29 cellular contexts compared by ENCODE assay signal in genomic region chr9:122090287-122090883, GRCh38. TPM values are rescaled to one million over a fixed set of nuclear protein-coding genes. Genes with fewer than 3 reads are reported as not detected.
DNase-seq lines count a peak whose midpoint lies in the region; ATAC-seq and TF ChIP-seq lines count a peak whose summit lies in the region.
"Had no signal": no experiment of that assay in that cellular context is flagged by ENCODE, and none has a peak within 500 bp of the region (broad histone marks: within the 10 kb centered on the region; RNA-seq: fewer than 3 reads in every experiment).

No MANE protein-coding gene starts in this region.

- H3K27ac Mint-ChIP-seq in CD8-positive, alpha-beta memory T cell = peak overlapping the region in 2 of 8 donors; percentile 70 to 87
- H3K27ac Mint-ChIP-seq in brain = no peak overlapping the region
- peak overlapping the region in 1 of 9 donors; percentile 28 for H3K27ac Mint-ChIP-seq in naive thymus-derived CD4-positive, alpha-beta T cell
- H3K27ac Mint-ChIP-seq: activated naive CD4-positive, alpha-beta T cell treated with anti-CD3 and anti-CD28 coated beads, Interleukin-2, amount 50 U/mL, for 24 hours; activated T-helper 1 cell treated with anti-CD3 and anti-CD28 coated beads, Interleukin-12 subunit alpha, Interleukin-12 subunit beta, Interleukin-2, Interleukin-4 antibody, amounts not matched to agents 30 ng/mL and 10 ng/mL and 1 ng/mL, durations not matched to agents 14 hours and 24 hours and 36 hours had no signal

- CTCF ChIA-PET in CD8-positive, alpha-beta memory T cell (lab: Charles Lee) = no interaction called here
- CTCF ChIA-PET in naive thymus-derived CD4-positive, alpha-beta T cell (lab: Charles Lee) = no interaction called here

- H3K4me3 ChIP-seq in CD8-positive, alpha-beta memory T cell (ENCODE audit: low read length) = no peak overlapping the region
- no peak overlapping the region for H3K4me3 ChIP-seq in naive thymus-derived CD4-positive, alpha-beta T cell (ENCODE audit: low read length)
- H3K4me3 ChIP-seq in stomach smooth muscle (ENCODE audit: low read length in 2 of 2) = peak overlapping the region; percentile 16 to 68
- H3K4me3 ChIP-seq in MG63 = no peak overlapping the region
- H3K4me3 ChIP-seq: GM12878, HAP-1, SK-N-MC had no signal

- POLR2A ChIA-PET in CD8-positive, alpha-beta memory T cell (lab: Charles Lee) = no interaction called here
- POLR2A ChIA-PET in naive thymus-derived CD4-positive, alpha-beta T cell (lab: Charles Lee) = no interaction called here

- H3K9me3 Mint-ChIP-seq in CD8-positive, alpha-beta memory T cell = no peaks in the 10 kb centered on the region
- peaks cover 0 to 6% (median 0%) of the 10 kb centered on the region in 5 experiments for H3K9me3 Mint-ChIP-seq in brain
- H3K9me3 Mint-ChIP-seq in naive thymus-derived CD4-positive, alpha-beta T cell = peaks cover 0 to 2% (median 0%) of the 10 kb centered on the region in 11 donors
- H3K9me3 Mint-ChIP-seq: activated naive CD4-positive, alpha-beta T cell treated with anti-CD3 and anti-CD28 coated beads, Interleukin-2, amount 50 U/mL, for 24 hours; activated T-helper 1 cell treated with anti-CD3 and anti-CD28 coated beads, Interleukin-12 subunit alpha, Interleukin-12 subunit beta, Interleukin-2, Interleukin-4 antibody, amounts not matched to agents 30 ng/mL and 10 ng/mL and 1 ng/mL, durations not matched to agents 14 hours and 24 hours and 36 hours had no signal

- no peak for ATAC-seq in naive thymus-derived CD4-positive, alpha-beta T cell
- ATAC-seq: GM12878, heart right ventricle, sciatic nerve had no signal

- no peaks in the 10 kb centered on the region for H3K27me3 Mint-ChIP-seq in CD8-positive, alpha-beta memory T cell
- H3K27me3 Mint-ChIP-seq in brain = peaks cover 13% of the 10 kb centered on the region
- peaks cover 0 to 14% (median 0%) of the 10 kb centered on the region in 5 donors for H3K27me3 Mint-ChIP-seq in naive thymus-derived CD4-positive, alpha-beta T cell
- H3K27me3 Mint-ChIP-seq: activated naive CD4-positive, alpha-beta T cell treated with anti-CD3 and anti-CD28 coated beads, Interleukin-2, amount 50 U/mL, for 24 hours had no signal

- no peak for DNase-seq in CD8-positive, alpha-beta memory T cell
- no peak for DNase-seq in naive thymus-derived CD4-positive, alpha-beta T cell
- DNase-seq in NCI-H1417 (lab: John Stamatoyannopoulos, UW) (no peak), MG63 (no peak), GF-D8 (lab: John Stamatoyannopoulos, UW) (no peak)
- DNase-seq: ACHN; activated CD4-positive, alpha-beta T cell treated with anti-CD3 and anti-CD28 coated beads for 4 hours; Calu3; cerebellar nuclear complex; effector CD4-positive, alpha-beta T cell; heart right ventricle; mesendoderm; NCI-H1092 treated with DMSO at 0.1 percent for 48 hours; NCI-H2081; NCI-H345; NCI-H774; stimulated activated CD8-positive, alpha-beta memory T cell treated with anti-CD3 and anti-CD28 coated beads, Interleukin-4, amount 100 ng/mL, for 48 hours; T-helper 2 cell had no signal

- no peak overlapping the region for H3K27ac ChIP-seq in CD8-positive, alpha-beta memory T cell (ENCODE audit: low read depth, low read length)
- H3K27ac ChIP-seq in naive thymus-derived CD4-positive, alpha-beta T cell (ENCODE audit: low read depth, low read length) = no peak overlapping the region
- H3K27ac ChIP-seq in stomach smooth muscle (ENCODE audit: low read length) = no peak overlapping the region
- H3K27ac ChIP-seq: BLaER1 treated with 17β-estradiol and CSF1 and Interleukin-3, amounts not matched to agents 10 nM and 100 nM; parathyroid adenoma; RWPE1; SK-N-MC had no signal

- TF ChIP-seq CTCF in brain (conservative IDR thresholded peaks at IDR 0.05) = no peak

- H3K36me3 ChIP-seq in CD8-positive, alpha-beta memory T cell (ENCODE audit: insufficient read depth, low read length) = no peaks in the 10 kb centered on the region
- peaks cover 0 to 5% (median 0%) of the 10 kb centered on the region in 3 experiments for H3K36me3 ChIP-seq in naive thymus-derived CD4-positive, alpha-beta T cell (ENCODE audit: control insufficient read depth in 2 of 3, insufficient read depth in 3 of 3, low read length in 3 of 3)
- H3K36me3 ChIP-seq in stomach smooth muscle (ENCODE audit: control insufficient read depth in 2 of 2, insufficient read depth in 2 of 2, low read length in 2 of 2) (no peaks in the 10 kb centered on the region), MG63 (no peaks in the 10 kb centered on the region; the same call in 1 of the 2 replicates)
- H3K36me3 ChIP-seq: heart right ventricle had no signal

- peak overlapping the region in 4 of 7 donors; percentile 15 to 95 (median 42) for H3K4me3 Mint-ChIP-seq in CD8-positive, alpha-beta memory T cell
- H3K4me3 Mint-ChIP-seq in brain = peak overlapping the region; percentile 89 to 98 (median 95)
- H3K4me3 Mint-ChIP-seq in naive thymus-derived CD4-positive, alpha-beta T cell = peak overlapping the region in 9 of 10 donors; percentile 3 to 97 (median 47)

- peaks cover 0 to 7% (median 7%) of the 10 kb centered on the region in 3 donors for H3K36me3 Mint-ChIP-seq in CD8-positive, alpha-beta memory T cell
- peaks cover 13% of the 10 kb centered on the region for H3K36me3 Mint-ChIP-seq in brain
- peaks cover 3 to 22% (median 6%) of the 10 kb centered on the region in 5 donors for H3K36me3 Mint-ChIP-seq in naive thymus-derived CD4-positive, alpha-beta T cell

- H3K9ac ChIP-seq in stomach smooth muscle (ENCODE audit: low read length in 2 of 2) = no peak overlapping the region
- H3K9ac ChIP-seq: parathyroid adenoma had no signal

- peaks cover 39% of the 10 kb centered on the region for H3K4me1 ChIP-seq in CD8-positive, alpha-beta memory T cell (ENCODE audit: insufficient read depth, low read length)
- H3K4me1 ChIP-seq in naive thymus-derived CD4-positive, alpha-beta T cell (ENCODE audit: control insufficient read depth in 2 of 2, insufficient read depth in 2 of 2, low read length in 2 of 2) = peaks cover 10 to 26% of the 10 kb centered on the region in 2 donors
- peaks cover 50% of the 10 kb centered on the region for H3K4me1 ChIP-seq in stomach smooth muscle (ENCODE audit: control insufficient read depth, insufficient read depth, low read length)

- peaks cover 32 to 48% (median 43%) of the 10 kb centered on the region in 3 donors for H3K4me1 Mint-ChIP-seq in CD8-positive, alpha-beta memory T cell
- H3K4me1 Mint-ChIP-seq in brain = peaks cover 59% of the 10 kb centered on the region
- H3K4me1 Mint-ChIP-seq in naive thymus-derived CD4-positive, alpha-beta T cell = peaks cover 32 to 56% (median 50%) of the 10 kb centered on the region in 7 donors

- intact Hi-C loops in naive thymus-derived CD4-positive, alpha-beta T cell (cut with micrococcal nuclease) = loop anchor here (5.0 to 10.0 kb wide), 5 partner anchors 122 to 1842 kb away; partner anchors contain the start of genes RC3H2 (in 2 of the 2), CDK5RAP2 (in 1 of the 2) and DENND1A (in 1 of the 2)

- no peaks in the 10 kb centered on the region for H3K27me3 ChIP-seq in CD8-positive, alpha-beta memory T cell (ENCODE audit: insufficient read depth, low read length, poor library complexity, severe bottlenecking)
- no peaks in the 10 kb centered on the region for H3K27me3 ChIP-seq in naive thymus-derived CD4-positive, alpha-beta T cell (ENCODE audit: control insufficient read depth in 2 of 2, insufficient read depth in 2 of 2, low read length in 2 of 2)
- H3K27me3 ChIP-seq in stomach smooth muscle (ENCODE audit: control insufficient read depth in 1 of 2, insufficient read depth in 2 of 2, low read length in 2 of 2) = no peaks in the 10 kb centered on the region
- no peaks in the 10 kb centered on the region; the same call in 1 of the 2 replicates for H3K27me3 ChIP-seq in MG63
- H3K27me3 ChIP-seq: BLaER1 treated with 17β-estradiol and CSF1 and Interleukin-3, amounts not matched to agents 10 nM and 100 nM had no signal

- no peaks in the 10 kb centered on the region for H3K9me3 ChIP-seq in CD8-positive, alpha-beta memory T cell (ENCODE audit: low read length)
- no peaks in the 10 kb centered on the region for H3K9me3 ChIP-seq in naive thymus-derived CD4-positive, alpha-beta T cell (ENCODE audit: control insufficient read depth in 2 of 3, low read length in 3 of 3)
- H3K9me3 ChIP-seq in stomach smooth muscle (ENCODE audit: control insufficient read depth in 2 of 2, low read length in 2 of 2) = no peaks in the 10 kb centered on the region
- H3K9me3 ChIP-seq in MG63 = no peaks in the 10 kb centered on the region
- H3K9me3 ChIP-seq: BLaER1 treated with 17β-estradiol and CSF1 and Interleukin-3, amounts not matched to agents 10 nM and 100 nM; HAP-1; heart right ventricle had no signal

RNA-seq across cellular contexts. Expression of gene TTLL11, which starts 2.7 kb away (rescaled TPM):
- total RNA-seq in CD8-positive, alpha-beta memory T cell = 1 to 10 TPM; 4.0 to 4.5 TPM
- 6.2 TPM for polyA plus RNA-seq in CD8-positive, alpha-beta memory T cell
- 8.7 TPM for polyA plus RNA-seq in brain (ENCODE audit: insufficient read depth, low read depth, low replicate concordance)
- total RNA-seq in naive thymus-derived CD4-positive, alpha-beta T cell = 1 to 10 TPM; 3.0 to 6.2 (median 4.4) TPM
- polyA plus RNA-seq in naive thymus-derived CD4-positive, alpha-beta T cell = 1 to 10 TPM; 4.4 to 8.6 TPM
- total RNA-seq in MG63 (2014; rRNA removed; shearing (Covaris generic); ENCODE audit: low replicate concordance) = 3.2 and 4.0 TPM in 2 replicates

Comparison
In these comparisons a context has a peak if more than half of its experiments do, and no peak if none do; other contexts are left out.
1. H3K4me3 ChIP-seq: peak in stomach smooth muscle (2 of 2); none in CD8-positive, alpha-beta memory T cell (single experiment), naive thymus-derived CD4-positive, alpha-beta T cell (single experiment) and MG63 (single experiment).
2. H3K4me3 Mint-ChIP-seq: peak in every context shown above with its lines; median percentile 95 in brain; 47 in naive thymus-derived CD4-positive, alpha-beta T cell; 42 in CD8-positive, alpha-beta memory T cell.